In genomic region chr11:19240420-19241259, GRCh38 we compare ENCODE assay signal across 8 cellular contexts. TPM values are rescaled to one million over a fixed set of nuclear protein-coding genes. Genes with fewer than 3 reads are reported as not detected.
A peak's percentile ranks its signal among the peaks of the same experiment; 100 is the strongest.
DNase-seq lines count a peak whose midpoint lies in the region; TF ChIP-seq lines count a peak whose summit lies in the region.

Gene E2F8, minus strand, starts transcription at chr11:19240945. Its CDS starts 824 bp downstream, at chr11:19240121.

- H3K4me1 ChIP-seq in HAP-1 (peaks cover 23% of the 10 kb centered on the region), stomach (peaks cover 15 to 66% (median 35%) of the 10 kb centered on the region in 4 donors)

- no peaks in the 10 kb centered on the region for H3K27me3 ChIP-seq in HAP-1 (ENCODE audit: low read depth)
- no peaks in the 10 kb centered on the region for H3K27me3 ChIP-seq in MG63
- peaks cover 12 to 87% (median 21%) of the 10 kb centered on the region in 3 donors for H3K27me3 ChIP-seq in stomach

- no peak for TF ChIP-seq POLR2A in stomach (IDR thresholded peaks at IDR 0.05)

- H3K36me3 ChIP-seq in HAP-1 (replicated peaks), result peaks cover 24% of the 10 kb centered on the region
- peaks cover 17% of the 10 kb centered on the region for H3K36me3 ChIP-seq in MG63
- no peaks in the 10 kb centered on the region for H3K36me3 ChIP-seq in stomach

- intact Hi-C loops in stomach (cut with DNase I; ENCODE audit: low total_unique reads), result no loop called here

- H3K36me3 Mint-ChIP-seq in neural crest cell (ENCODE audit: low read depth), result peaks cover 6% of the 10 kb centered on the region

- no peaks in the 10 kb centered on the region for H3K9me3 Mint-ChIP-seq in neural crest cell

- TF ChIP-seq EP300 in stomach (IDR thresholded peaks at IDR 0.05), result no peak

- TF ChIP-seq CTCF in fibroblast of villous mesenchyme (IDR thresholded peaks at IDR 0.05; ENCODE audit: insufficient read depth, low read depth, low read length), result no peak
- no peak for TF ChIP-seq CTCF in neural crest cell (conservative IDR thresholded peaks at IDR 0.05)
- no peak for TF ChIP-seq CTCF in stomach (IDR thresholded peaks at IDR 0.05)

- H3K4me3 ChIP-seq in HAP-1, result peak within 1 kb of the TSS; percentile 75
- peak within 1 kb of the TSS; percentile 82 for H3K4me3 ChIP-seq in MG63
- peak within 1 kb of the TSS; percentile 72 for H3K4me3 ChIP-seq in fibroblast of villous mesenchyme (ENCODE audit: low read depth, low read length)
- H3K4me3 ChIP-seq in stomach, result peak within 1 kb of the TSS; percentile 68 to 97 (median 83)

- H3K4me3 Mint-ChIP-seq in neural crest cell, result peak within 1 kb of the TSS; percentile 95

- H3K9me3 ChIP-seq in HAP-1, result no peaks in the 10 kb centered on the region
- no peaks in the 10 kb centered on the region for H3K9me3 ChIP-seq in MG63
- no peaks in the 10 kb centered on the region for H3K9me3 ChIP-seq in stomach

- H3K4me1 Mint-ChIP-seq in neural crest cell, result peaks cover 25% of the 10 kb centered on the region

- DNase-seq in ELR (ENCODE audit: low read depth) (peak; percentile 95), HAP-1 (ENCODE audit: low spot score in 2 of 2) (peak; percentile 95 to 98), MG63 (peak; percentile 93), SHP77 (lab: John Stamatoyannopoulos, UW) (peak; percentile 50 to 77), fibroblast of villous mesenchyme (ENCODE audit: low read depth) (peak; percentile 94), neural crest cell (ENCODE audit: low read depth, low spot score) (peak; percentile 93), stomach (peak; percentile 91)
- DNase-seq in activated T-helper 9 cell treated with anti-CD3 and anti-CD28 coated beads, Interleukin-2, amount 50 U/mL, for 16 hours (ENCODE audit: low read depth), result peak; percentile 67

- peak within 1 kb of the TSS in 4 of 5 donors; percentile 56 to 66 (median 58) for H3K27ac ChIP-seq in stomach

- in situ Hi-C loops in HAP-1 (cut with MboI; ENCODE audit: low sequenced_read_pairs), result no loop called here

- peak within 1 kb of the TSS; percentile 73 for H3K27ac Mint-ChIP-seq in neural crest cell (ENCODE audit: unreplicated experiment)

- peaks cover 52% of the 10 kb centered on the region for H3K27me3 Mint-ChIP-seq in neural crest cell (ENCODE audit: low read depth)

- 0 to 2% (median 1%) methylated on average over 30 to 59 of the region's 59 CpGs for WGBS in stomach, 5 donors

RNA-seq across cellular contexts. Expression of gene E2F8, which starts in this region (rescaled TPM):
- total RNA-seq in MG63 (2014; rRNA removed; shearing (Covaris generic); ENCODE audit: low replicate concordance), result 1.9 TPM in 2 replicates
- total RNA-seq in fibroblast of villous mesenchyme, result 0.64 and 2.2 TPM in 2 replicates
- 11.3 and 11.5 TPM in 2 replicates for total RNA-seq in neural crest cell
- total RNA-seq in stomach, result 10 to 100 TPM in 1 of 5 donors, 1 to 10 TPM in 3, under 1 TPM in 1; 0.89 to 13.0 (median 8.4) TPM
- polyA plus RNA-seq in stomach, result 1 to 10 TPM in 2 of 3 donors, under 1 TPM in 1; 0.92 to 2.7 (median 1.8) TPM

Comparison
In these comparisons a context has a peak if more than half of its experiments do, and no peak if none do; other contexts are left out.
1. Peak in every context shown above with its lines: DNase-seq, H3K4me3 ChIP-seq and H3K27ac ChIP-seq.